Comparison of ENCODE assay signal across 9 cellular contexts in the genomic region with DNA sequence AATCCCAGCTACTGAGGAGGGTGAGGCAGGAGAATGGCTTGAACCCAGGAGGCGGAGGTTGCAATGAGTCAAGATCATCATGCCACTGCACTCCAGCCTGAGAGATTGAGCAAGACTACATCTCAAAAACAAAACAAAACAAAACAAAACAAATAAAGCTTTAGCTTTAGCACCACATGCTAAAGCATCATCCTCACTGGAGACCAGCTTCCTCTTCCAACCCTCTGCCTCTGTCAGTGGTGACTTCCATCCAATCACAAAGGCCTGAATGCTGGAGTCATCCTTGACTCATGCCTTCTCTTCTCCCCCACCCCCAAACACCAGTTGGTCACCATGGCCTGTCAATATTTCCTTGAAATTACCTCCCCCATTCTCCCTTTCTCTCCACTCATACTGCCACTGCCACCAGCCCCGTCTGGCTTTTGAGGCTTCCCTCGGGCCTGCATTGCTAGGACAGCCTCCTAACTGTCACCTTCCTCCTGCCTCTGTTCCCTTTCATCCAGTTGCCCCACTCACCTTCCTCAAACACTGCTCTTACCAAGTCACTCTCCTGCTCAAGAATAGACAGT. TPM values are rescaled to one million over a fixed set of nuclear protein-coding genes. Genes with fewer than 3 reads are reported as not detected.
DNase-seq lines count a peak whose midpoint lies in the region; ATAC-seq and TF ChIP-seq lines count a peak whose summit lies in the region.
"Had no signal": no experiment of that assay in that cellular context is flagged by ENCODE, and none has a peak within 500 bp of the region (broad histone marks: within the 10 kb centered on the region; RNA-seq: fewer than 3 reads in every experiment).

No MANE protein-coding gene starts in this region.

- no peaks in the 10 kb centered on the region for H3K36me3 ChIP-seq in brain microvascular endothelial cell (replicated peaks)
- peaks cover 0 to 2% of the 10 kb centered on the region in 2 donors for H3K36me3 ChIP-seq in neuronal stem cell (replicated peaks in 1 of 2; ENCODE audit: control insufficient read depth in 2 of 2, insufficient read depth in 2 of 2, low read length in 2 of 2)

- DNase-seq in Caki2 (ENCODE audit: low read depth) (peak; percentile 97), M059J (ENCODE audit: low read depth) (peak; percentile 95), brain microvascular endothelial cell (peak; percentile 89), non-pigmented ciliary epithelial cell (ENCODE audit: low read depth) (peak; percentile 83), DMS 273 treated with DMSO at 0.1 percent for 48 hours (lab: John Stamatoyannopoulos, UW) (no peak), inferior parietal cortex (ENCODE audit: extremely low spot score) (no peak), neuronal stem cell (ENCODE audit: low spot score) (no peak)
- DNase-seq: kidney had no signal

- H2BK15ac ChIP-seq in neuronal stem cell (ENCODE audit: low read length), result no peak overlapping the region

- H3K18ac ChIP-seq in neuronal stem cell (ENCODE audit: low read length), result no peak overlapping the region

- H2AK5ac ChIP-seq in neuronal stem cell (ENCODE audit: low read depth, low read length), result no peak overlapping the region

- in situ Hi-C loops in Caki2 (cut with HindIII; ENCODE audit: low pct_unique_long_range_greater_than_20kb, low sequenced_read_pairs) (no loop called here), brain microvascular endothelial cell (cut with HindIII; ENCODE audit: low pct_ligation_motif_present, low sequenced_read_pairs) (no loop called here)

- H3K4me2 ChIP-seq in neuronal stem cell (ENCODE audit: insufficient read depth, low read length, poor library complexity, severe bottlenecking), result no peak overlapping the region

- no peak for TF ChIP-seq CTCF in brain microvascular endothelial cell (IDR thresholded peaks at IDR 0.05; ENCODE audit: low read depth, low read length, missing control alignments)

- no peak overlapping the region for H3K4ac ChIP-seq in neuronal stem cell (ENCODE audit: low read length)

- no peak overlapping the region for H2BK12ac ChIP-seq in neuronal stem cell (ENCODE audit: low read length)

- H4K8ac ChIP-seq in neuronal stem cell (ENCODE audit: low read depth, low read length), result no peak overlapping the region

- no peak overlapping the region for H2AFZ ChIP-seq in neuronal stem cell (ENCODE audit: low read length)

- no peak overlapping the region for H2BK5ac ChIP-seq in neuronal stem cell (ENCODE audit: low read length)

- peak overlapping the region; percentile 14 for H3K27ac ChIP-seq in brain microvascular endothelial cell
- no peak overlapping the region for H3K27ac ChIP-seq in neuronal stem cell (replicated peaks; ENCODE audit: low read length)

- no peak overlapping the region for H2BK120ac ChIP-seq in neuronal stem cell (ENCODE audit: low read depth, low read length)

- no peak overlapping the region for H4K91ac ChIP-seq in neuronal stem cell (ENCODE audit: low read depth, low read length, poor library complexity)

- no peak overlapping the region for H3K4me3 ChIP-seq in brain microvascular endothelial cell (ENCODE audit: low read depth, low read length)
- H3K4me3 ChIP-seq in neuronal stem cell (ENCODE audit: low read length in 2 of 2), result no peak overlapping the region

- no peak overlapping the region for H3K14ac ChIP-seq in neuronal stem cell (ENCODE audit: low read length)

- H3K79me1 ChIP-seq in neuronal stem cell (ENCODE audit: low read depth, low read length), result peaks cover 2% of the 10 kb centered on the region

- no peak for ATAC-seq in HG02798 (IDR thresholded peaks at IDR 0.05; ENCODE audit: poor library complexity, unreplicated experiment)

- WGBS in neuronal stem cell (ENCODE audit: extremely low coverage in 2 of 2, insufficient read length in 2 of 2, insufficient replicate concordance in 1 of 2), 2 donors, result no CpG with 5 or more reads among the region's 3 CpGs

- H3K23ac ChIP-seq in neuronal stem cell (ENCODE audit: low read depth, low read length, poor library complexity), result no peak overlapping the region

- no peaks in the 10 kb centered on the region for H3K27me3 ChIP-seq in brain microvascular endothelial cell (replicated peaks)
- no peaks in the 10 kb centered on the region for H3K27me3 ChIP-seq in neuronal stem cell (ENCODE audit: control insufficient read depth in 3 of 3, insufficient read depth in 3 of 3, low read depth in 1 of 3, low read length in 3 of 3)

- H3K9me3 ChIP-seq in neuronal stem cell (replicated peaks in 1 of 2; ENCODE audit: control insufficient read depth in 2 of 2, insufficient read depth in 1 of 2, low read depth in 1 of 2, low read length in 2 of 2), result no peaks in the 10 kb centered on the region

- no peak overlapping the region for H3K9ac ChIP-seq in neuronal stem cell (ENCODE audit: low read depth, low read length, poor library complexity)

- H3K4me1 ChIP-seq in neuronal stem cell (ENCODE audit: control insufficient read depth in 2 of 2, insufficient read depth in 1 of 2, low read depth in 1 of 2, low read length in 2 of 2), result peaks cover 41 to 43% of the 10 kb centered on the region in 2 donors

RNA-seq across cellular contexts. Expression of a gene that starts 1.4 kb away (rescaled TPM):
- 1.7 and 1.8 TPM in 2 replicates for total RNA-seq in Caki2 (2014; rRNA removed; shearing (Covaris generic); ENCODE audit: low replicate concordance)
- total RNA-seq in M059J (2014; rRNA removed; shearing (Covaris generic)), result 0.71 and 4.6 TPM in 2 replicates
- polyA plus RNA-seq in neuronal stem cell (2013, experiment 1 of 2), result 60.0 TPM
- polyA plus RNA-seq in neuronal stem cell (2013, experiment 2 of 2), result 56.5 TPM

RNA-seq across cellular contexts. Expression of a gene that starts 18.8 kb away (rescaled TPM):
- total RNA-seq in Caki2 (2014; rRNA removed; shearing (Covaris generic); ENCODE audit: low replicate concordance), result not detected in 2 replicates
- total RNA-seq in M059J (2014; rRNA removed; shearing (Covaris generic)), result not detected in 2 replicates
- polyA plus RNA-seq in neuronal stem cell (2013, experiment 1 of 2), result 0.03 TPM
- polyA plus RNA-seq in neuronal stem cell (2013, experiment 2 of 2), result 0.04 TPM

RNA-seq across cellular contexts. Expression of a gene that starts 35.9 kb away (rescaled TPM):
- 35.8 and 44.7 TPM in 2 replicates for total RNA-seq in Caki2 (2014; rRNA removed; shearing (Covaris generic); ENCODE audit: low replicate concordance)
- 419 and 625 TPM in 2 replicates for total RNA-seq in M059J (2014; rRNA removed; shearing (Covaris generic))
- polyA plus RNA-seq in neuronal stem cell (2013, experiment 1 of 2), result 37.3 TPM
- polyA plus RNA-seq in neuronal stem cell (2013, experiment 2 of 2), result 38.6 TPM

RNA-seq across cellular contexts. Expression of a gene that starts 58.2 kb away (rescaled TPM):
- 366 and 493 TPM in 2 replicates for total RNA-seq in Caki2 (2014; rRNA removed; shearing (Covaris generic); ENCODE audit: low replicate concordance)
- 186 and 191 TPM in 2 replicates for total RNA-seq in M059J (2014; rRNA removed; shearing (Covaris generic))
- polyA plus RNA-seq in neuronal stem cell (2013, experiment 1 of 2), result 188 TPM
- 183 TPM for polyA plus RNA-seq in neuronal stem cell (2013, experiment 2 of 2)

Comparison
In these comparisons a context has a peak if more than half of its experiments do, and no peak if none do; other contexts are left out.
1. DNase-seq: peak in Caki2 (single experiment), M059J (single experiment), brain microvascular endothelial cell (single experiment) and non-pigmented ciliary epithelial cell (single experiment); none in DMS 273 treated with DMSO at 0.1 percent for 48 hours (single experiment), inferior parietal cortex (single experiment) and neuronal stem cell (single experiment).